1 cellular context compared by ENCODE assay signal in the genomic region with DNA sequence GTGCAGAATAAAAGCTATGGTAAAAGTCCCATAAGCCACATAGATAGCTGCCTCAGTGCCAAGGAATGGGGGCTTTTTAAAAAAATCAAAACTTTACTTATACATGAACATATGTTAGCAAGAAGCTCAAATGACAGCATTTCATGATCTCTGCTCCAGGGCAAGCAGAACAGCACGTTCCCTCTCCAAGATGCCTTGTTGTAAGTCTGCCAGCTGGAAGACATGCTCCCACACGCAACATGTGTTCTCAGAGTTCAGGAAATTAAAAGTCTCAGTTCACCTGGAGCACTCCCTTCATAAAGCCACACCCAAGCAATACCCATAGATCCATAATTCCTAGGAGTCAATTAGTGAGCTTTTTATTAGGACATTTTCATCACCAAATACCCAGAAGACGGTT.
TF ChIP-seq lines count a peak whose summit lies in the region.

No MANE protein-coding gene starts in this region.

TF ChIP-seq in GM23338, 12 proteins besides CTCF, POLR2A, EP300 and RAD21 (continued from another document):
- TF ChIP-seq, protein P1, sequence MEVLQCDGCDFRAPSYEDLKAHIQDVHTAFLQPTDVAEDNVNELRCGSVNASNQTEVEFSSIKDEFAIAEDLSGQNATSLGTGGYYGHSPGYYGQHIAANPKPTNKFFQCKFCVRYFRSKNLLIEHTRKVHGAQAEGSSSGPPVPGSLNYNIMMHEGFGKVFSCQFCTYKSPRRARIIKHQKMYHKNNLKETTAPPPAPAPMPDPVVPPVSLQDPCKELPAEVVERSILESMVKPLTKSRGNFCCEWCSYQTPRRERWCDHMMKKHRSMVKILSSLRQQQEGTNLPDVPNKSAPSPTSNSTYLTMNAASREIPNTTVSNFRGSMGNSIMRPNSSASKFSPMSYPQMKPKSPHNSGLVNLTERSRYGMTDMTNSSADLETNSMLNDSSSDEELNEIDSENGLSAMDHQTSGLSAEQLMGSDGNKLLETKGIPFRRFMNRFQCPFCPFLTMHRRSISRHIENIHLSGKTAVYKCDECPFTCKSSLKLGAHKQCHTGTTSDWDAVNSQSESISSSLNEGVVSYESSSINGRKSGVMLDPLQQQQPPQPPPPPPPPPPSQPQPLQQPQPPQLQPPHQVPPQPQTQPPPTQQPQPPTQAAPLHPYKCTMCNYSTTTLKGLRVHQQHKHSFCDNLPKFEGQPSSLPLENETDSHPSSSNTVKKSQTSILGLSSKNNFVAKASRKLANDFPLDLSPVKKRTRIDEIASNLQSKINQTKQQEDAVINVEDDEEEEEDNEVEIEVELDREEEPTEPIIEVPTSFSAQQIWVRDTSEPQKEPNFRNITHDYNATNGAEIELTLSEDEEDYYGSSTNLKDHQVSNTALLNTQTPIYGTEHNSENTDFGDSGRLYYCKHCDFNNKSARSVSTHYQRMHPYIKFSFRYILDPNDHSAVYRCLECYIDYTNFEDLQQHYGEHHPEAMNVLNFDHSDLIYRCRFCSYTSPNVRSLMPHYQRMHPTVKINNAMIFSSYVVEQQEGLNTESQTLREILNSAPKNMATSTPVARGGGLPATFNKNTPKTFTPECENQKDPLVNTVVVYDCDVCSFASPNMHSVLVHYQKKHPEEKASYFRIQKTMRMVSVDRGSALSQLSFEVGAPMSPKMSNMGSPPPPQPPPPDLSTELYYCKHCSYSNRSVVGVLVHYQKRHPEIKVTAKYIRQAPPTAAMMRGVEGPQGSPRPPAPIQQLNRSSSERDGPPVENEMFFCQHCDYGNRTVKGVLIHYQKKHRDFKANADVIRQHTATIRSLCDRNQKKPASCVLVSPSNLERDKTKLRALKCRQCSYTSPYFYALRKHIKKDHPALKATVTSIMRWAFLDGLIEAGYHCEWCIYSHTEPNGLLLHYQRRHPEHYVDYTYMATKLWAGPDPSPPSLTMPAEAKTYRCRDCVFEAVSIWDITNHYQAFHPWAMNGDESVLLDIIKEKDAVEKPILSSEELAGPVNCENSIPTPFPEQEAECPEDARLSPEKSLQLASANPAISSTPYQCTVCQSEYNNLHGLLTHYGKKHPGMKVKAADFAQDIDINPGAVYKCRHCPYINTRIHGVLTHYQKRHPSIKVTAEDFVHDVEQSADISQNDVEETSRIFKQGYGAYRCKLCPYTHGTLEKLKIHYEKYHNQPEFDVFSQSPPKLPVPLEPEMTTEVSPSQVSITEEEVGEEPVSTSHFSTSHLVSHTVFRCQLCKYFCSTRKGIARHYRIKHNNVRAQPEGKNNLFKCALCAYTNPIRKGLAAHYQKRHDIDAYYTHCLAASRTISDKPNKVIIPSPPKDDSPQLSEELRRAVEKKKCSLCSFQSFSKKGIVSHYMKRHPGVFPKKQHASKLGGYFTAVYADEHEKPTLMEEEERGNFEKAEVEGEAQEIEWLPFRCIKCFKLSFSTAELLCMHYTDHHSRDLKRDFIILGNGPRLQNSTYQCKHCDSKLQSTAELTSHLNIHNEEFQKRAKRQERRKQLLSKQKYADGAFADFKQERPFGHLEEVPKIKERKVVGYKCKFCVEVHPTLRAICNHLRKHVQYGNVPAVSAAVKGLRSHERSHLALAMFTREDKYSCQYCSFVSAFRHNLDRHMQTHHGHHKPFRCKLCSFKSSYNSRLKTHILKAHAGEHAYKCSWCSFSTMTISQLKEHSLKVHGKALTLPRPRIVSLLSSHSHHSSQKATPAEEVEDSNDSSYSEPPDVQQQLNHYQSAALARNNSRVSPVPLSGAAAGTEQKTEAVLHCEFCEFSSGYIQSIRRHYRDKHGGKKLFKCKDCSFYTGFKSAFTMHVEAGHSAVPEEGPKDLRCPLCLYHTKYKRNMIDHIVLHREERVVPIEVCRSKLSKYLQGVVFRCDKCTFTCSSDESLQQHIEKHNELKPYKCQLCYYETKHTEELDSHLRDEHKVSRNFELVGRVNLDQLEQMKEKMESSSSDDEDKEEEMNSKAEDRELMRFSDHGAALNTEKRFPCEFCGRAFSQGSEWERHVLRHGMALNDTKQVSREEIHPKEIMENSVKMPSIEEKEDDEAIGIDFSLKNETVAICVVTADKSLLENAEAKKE (CRISPR knock-in tag; IDR thresholded peaks at IDR 0.05), result no peak
- TF ChIP-seq STAT1 (IDR thresholded peaks at IDR 0.05; ENCODE audit: unreplicated experiment) (no peak), ZNF114 (CRISPR knock-in tag; IDR thresholded peaks at IDR 0.05) (no peak), NANOG (IDR thresholded peaks at IDR 0.05; ENCODE audit: borderline replicate concordance) (no peak), CREB1 (CRISPR knock-in tag; IDR thresholded peaks at IDR 0.05; ENCODE audit: low read depth) (no peak), POLR2AphosphoS5 (IDR thresholded peaks at IDR 0.05; ENCODE audit: low read depth) (no peak), JUNB (IDR thresholded peaks at IDR 0.05; ENCODE audit: unreplicated experiment) (no peak)
- TF ChIP-seq, protein P2, sequence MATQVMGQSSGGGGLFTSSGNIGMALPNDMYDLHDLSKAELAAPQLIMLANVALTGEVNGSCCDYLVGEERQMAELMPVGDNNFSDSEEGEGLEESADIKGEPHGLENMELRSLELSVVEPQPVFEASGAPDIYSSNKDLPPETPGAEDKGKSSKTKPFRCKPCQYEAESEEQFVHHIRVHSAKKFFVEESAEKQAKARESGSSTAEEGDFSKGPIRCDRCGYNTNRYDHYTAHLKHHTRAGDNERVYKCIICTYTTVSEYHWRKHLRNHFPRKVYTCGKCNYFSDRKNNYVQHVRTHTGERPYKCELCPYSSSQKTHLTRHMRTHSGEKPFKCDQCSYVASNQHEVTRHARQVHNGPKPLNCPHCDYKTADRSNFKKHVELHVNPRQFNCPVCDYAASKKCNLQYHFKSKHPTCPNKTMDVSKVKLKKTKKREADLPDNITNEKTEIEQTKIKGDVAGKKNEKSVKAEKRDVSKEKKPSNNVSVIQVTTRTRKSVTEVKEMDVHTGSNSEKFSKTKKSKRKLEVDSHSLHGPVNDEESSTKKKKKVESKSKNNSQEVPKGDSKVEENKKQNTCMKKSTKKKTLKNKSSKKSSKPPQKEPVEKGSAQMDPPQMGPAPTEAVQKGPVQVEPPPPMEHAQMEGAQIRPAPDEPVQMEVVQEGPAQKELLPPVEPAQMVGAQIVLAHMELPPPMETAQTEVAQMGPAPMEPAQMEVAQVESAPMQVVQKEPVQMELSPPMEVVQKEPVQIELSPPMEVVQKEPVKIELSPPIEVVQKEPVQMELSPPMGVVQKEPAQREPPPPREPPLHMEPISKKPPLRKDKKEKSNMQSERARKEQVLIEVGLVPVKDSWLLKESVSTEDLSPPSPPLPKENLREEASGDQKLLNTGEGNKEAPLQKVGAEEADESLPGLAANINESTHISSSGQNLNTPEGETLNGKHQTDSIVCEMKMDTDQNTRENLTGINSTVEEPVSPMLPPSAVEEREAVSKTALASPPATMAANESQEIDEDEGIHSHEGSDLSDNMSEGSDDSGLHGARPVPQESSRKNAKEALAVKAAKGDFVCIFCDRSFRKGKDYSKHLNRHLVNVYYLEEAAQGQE (IDR thresholded peaks at IDR 0.05; ENCODE audit: unreplicated experiment), result no peak
- TF ChIP-seq, protein P3, sequence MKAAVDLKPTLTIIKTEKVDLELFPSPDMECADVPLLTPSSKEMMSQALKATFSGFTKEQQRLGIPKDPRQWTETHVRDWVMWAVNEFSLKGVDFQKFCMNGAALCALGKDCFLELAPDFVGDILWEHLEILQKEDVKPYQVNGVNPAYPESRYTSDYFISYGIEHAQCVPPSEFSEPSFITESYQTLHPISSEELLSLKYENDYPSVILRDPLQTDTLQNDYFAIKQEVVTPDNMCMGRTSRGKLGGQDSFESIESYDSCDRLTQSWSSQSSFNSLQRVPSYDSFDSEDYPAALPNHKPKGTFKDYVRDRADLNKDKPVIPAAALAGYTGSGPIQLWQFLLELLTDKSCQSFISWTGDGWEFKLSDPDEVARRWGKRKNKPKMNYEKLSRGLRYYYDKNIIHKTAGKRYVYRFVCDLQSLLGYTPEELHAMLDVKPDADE (IDR thresholded peaks at IDR 0.05), result no peak
